In the genomic region with DNA sequence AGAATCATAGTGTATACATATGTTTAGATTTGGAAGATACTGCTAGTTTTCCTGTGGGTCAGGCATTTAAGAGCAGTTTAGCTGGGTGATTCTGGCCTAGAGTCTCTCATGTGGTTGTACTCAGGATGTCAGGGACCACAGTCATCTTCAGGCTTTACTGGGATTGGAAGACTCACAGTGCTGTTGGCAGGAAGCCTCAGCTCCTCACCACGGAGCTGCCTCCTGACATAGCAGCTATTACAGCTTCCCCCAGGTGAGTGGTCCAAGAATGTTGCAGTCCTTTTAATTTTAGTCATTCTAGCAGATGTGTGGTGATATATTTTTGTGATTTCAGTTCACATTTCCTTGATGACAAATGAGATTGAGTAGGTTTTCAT, we compare ENCODE assay signal across 10 cellular contexts. TPM values are rescaled to one million over a fixed set of nuclear protein-coding genes. Genes with fewer than 3 reads are reported as not detected.
DNase-seq lines count a peak whose midpoint lies in the region; ATAC-seq and TF ChIP-seq lines count a peak whose summit lies in the region.
"Had no signal": no experiment of that assay in that cellular context is flagged by ENCODE, and none has a peak within 500 bp of the region (broad histone marks: within the 10 kb centered on the region; RNA-seq: fewer than 3 reads in every experiment).

No MANE protein-coding gene starts in this region.

- peak overlapping the region; percentile 74 for H3K27ac Mint-ChIP-seq in activated CD4-positive, alpha-beta T cell treated with anti-CD3 and anti-CD28 coated beads, Interleukin-2, amount 10 ng/mL, durations not matched to agents 24 days and 14 days

- no peaks in the 10 kb centered on the region for H3K9me3 ChIP-seq in Loucy (ENCODE audit: insufficient read depth, low read depth, low read length)
- H3K9me3 ChIP-seq in left lung: peaks cover 0 to 5% of the 10 kb centered on the region in 2 donors

- H3K4me1 ChIP-seq in Loucy (ENCODE audit: insufficient read depth, low read length, poor library complexity, severe bottlenecking): peaks cover 58% of the 10 kb centered on the region
- peaks cover 0 to 63% of the 10 kb centered on the region in 2 donors for H3K4me1 ChIP-seq in left lung

- H3K9me3 Mint-ChIP-seq in activated CD4-positive, alpha-beta T cell treated with anti-CD3 and anti-CD28 coated beads, Interleukin-2, amount 10 ng/mL, durations not matched to agents 24 days and 14 days: peaks cover 6% of the 10 kb centered on the region

- H3F3A ChIP-seq in Loucy (ENCODE audit: low read depth): peaks cover 2% of the 10 kb centered on the region; the same call in 1 of the 2 replicates

- no peaks in the 10 kb centered on the region for H3K27me3 Mint-ChIP-seq in activated CD4-positive, alpha-beta T cell treated with anti-CD3 and anti-CD28 coated beads, Interleukin-2, amount 10 ng/mL, durations not matched to agents 24 days and 14 days

- peaks cover 5% of the 10 kb centered on the region for H4K20me1 ChIP-seq in Loucy (ENCODE audit: insufficient read depth, low read length, poor library complexity, severe bottlenecking)

- no peaks in the 10 kb centered on the region for H3K9me2 ChIP-seq in Loucy (replicated peaks; ENCODE audit: low read depth, low read length)

- H2AFZ ChIP-seq in Loucy (ENCODE audit: low read length): no peak overlapping the region

- intact Hi-C loops in activated CD4-positive, alpha-beta T cell treated with anti-CD3 and anti-CD28 coated beads, Interleukin-2, amount 10 ng/mL, durations not matched to agents 24 days and 14 days (cut with micrococcal nuclease): no loop called here
- intact Hi-C loops in left lung (cut with DNase I): no loop called here

- peaks cover 65% of the 10 kb centered on the region for H3K4me1 Mint-ChIP-seq in activated CD4-positive, alpha-beta T cell treated with anti-CD3 and anti-CD28 coated beads, Interleukin-2, amount 10 ng/mL, durations not matched to agents 24 days and 14 days

- DNase-seq in activated CD4-positive, alpha-beta T cell treated with anti-CD3 and anti-CD28 coated beads, Interleukin-2, amount 10 ng/mL, durations not matched to agents 24 days and 14 days: peak; percentile 80
- DNase-seq in activated CD4-positive, alpha-beta T cell treated with anti-CD3 and anti-CD28 coated beads, Interleukin-2, amount 50 U/mL, for 4 hours: no peak
- peak; percentile 90 for DNase-seq in astrocyte of the hippocampus (ENCODE audit: low read depth, low spot score)
- peak; percentile 72 for DNase-seq in renal cortical epithelial cell (ENCODE audit: low read depth)
- no peak for DNase-seq in SHP77 (lab: John Stamatoyannopoulos, UW)
- DNase-seq in NCI-H2171 treated with DMSO at 0.1 percent for 48 hours (lab: John Stamatoyannopoulos, UW): no peak
- no peak for DNase-seq in left lung
- DNase-seq: NCI-H526 treated with DMSO at 0.1 percent for 48 hours, substantia nigra had no signal

- TF ChIP-seq CTCF in Loucy (conservative IDR thresholded peaks at IDR 0.05; ENCODE audit: low read length) (no peak), left lung (IDR thresholded peaks at IDR 0.05) (no peak)

- peaks cover 76% of the 10 kb centered on the region for H3K79me2 ChIP-seq in Loucy (ENCODE audit: insufficient read depth, low read length)

- ATAC-seq in left lung: no peak

- no peak overlapping the region for H3K9ac ChIP-seq in Loucy (ENCODE audit: low read depth, low read length, poor library complexity, severe bottlenecking)

- H3K4me3 ChIP-seq in Loucy (ENCODE audit: low read length, poor library complexity, severe bottlenecking): peak overlapping the region; percentile 7
- H3K4me3 ChIP-seq in left lung: no peak overlapping the region

- peak overlapping the region; percentile 61 for H3K4me2 ChIP-seq in Loucy (ENCODE audit: low read depth, low read length, poor library complexity, severe bottlenecking)

- peaks cover 19% of the 10 kb centered on the region; the same call in 1 of the 2 replicates for H3K36me3 ChIP-seq in Loucy (ENCODE audit: insufficient read depth, low read length)
- H3K36me3 ChIP-seq in left lung: peaks cover 0 to 3% of the 10 kb centered on the region in 2 donors

- H3K27ac ChIP-seq in left lung: no peak overlapping the region

- H3K4me3 Mint-ChIP-seq in activated CD4-positive, alpha-beta T cell treated with anti-CD3 and anti-CD28 coated beads, Interleukin-2, amount 10 ng/mL, durations not matched to agents 24 days and 14 days: peak overlapping the region; percentile 16

- H3K36me3 Mint-ChIP-seq in activated CD4-positive, alpha-beta T cell treated with anti-CD3 and anti-CD28 coated beads, Interleukin-2, amount 10 ng/mL, durations not matched to agents 24 days and 14 days (ENCODE audit: low read depth): peaks cover 50% of the 10 kb centered on the region

- H3K27me3 ChIP-seq in Loucy (ENCODE audit: insufficient read depth, low read length, poor library complexity, severe bottlenecking) (no peaks in the 10 kb centered on the region), left lung (no peaks in the 10 kb centered on the region)

RNA-seq across cellular contexts. Expression of a gene that starts 16.9 kb away (rescaled TPM):
- 5.9 and 6.3 TPM in 2 replicates for total RNA-seq in activated CD4-positive, alpha-beta T cell treated with anti-CD3 and anti-CD28 coated beads, Interleukin-2, amount 10 ng/mL, durations not matched to agents 24 days and 14 days
- not detected in 2 replicates for total RNA-seq in renal cortical epithelial cell
- under 1 TPM; 0.17 to 0.55 TPM for total RNA-seq in left lung

RNA-seq across cellular contexts. Expression of a gene that starts 32.1 kb away (rescaled TPM):
- 36.8 and 37.1 TPM in 2 replicates for total RNA-seq in activated CD4-positive, alpha-beta T cell treated with anti-CD3 and anti-CD28 coated beads, Interleukin-2, amount 10 ng/mL, durations not matched to agents 24 days and 14 days
- total RNA-seq in renal cortical epithelial cell: not detected in 2 replicates
- 10 to 100 TPM in 1 of 2 donors, 1 to 10 TPM in 1; 7.4 to 10.9 TPM for total RNA-seq in left lung

Comparison
In these comparisons a context has a peak if more than half of its experiments do, and no peak if none do; other contexts are left out.
1. DNase-seq: peak in activated CD4-positive, alpha-beta T cell treated with anti-CD3 and anti-CD28 coated beads, Interleukin-2, amount 10 ng/mL, durations not matched to agents 24 days and 14 days (single experiment), astrocyte of the hippocampus (single experiment) and renal cortical epithelial cell (single experiment); none in activated CD4-positive, alpha-beta T cell treated with anti-CD3 and anti-CD28 coated beads, Interleukin-2, amount 50 U/mL, for 4 hours (0 of 2), SHP77 (0 of 2), NCI-H2171 treated with DMSO at 0.1 percent for 48 hours (single experiment) and left lung (0 of 2).